14 cellular contexts compared by ENCODE assay signal in genomic region chr3:191774485-191774884, GRCh38.
DNase-seq lines count a peak whose midpoint lies in the region; ATAC-seq, FAIRE-seq and TF ChIP-seq lines count a peak whose summit lies in the region.
"Had no signal": no experiment of that assay in that cellular context is flagged by ENCODE, and none has a peak within 500 bp of the region (broad histone marks: within the 10 kb centered on the region; RNA-seq: fewer than 3 reads in every experiment).

No MANE protein-coding gene starts in this region.

- DNase-seq in AG20443 (ENCODE audit: low spot score) (peak; percentile 83), HTR-8/SVneo (ENCODE audit: insufficient read length, low spot score) (peak; percentile 42), astrocyte of the spinal cord (ENCODE audit: low read depth, low spot score) (peak; percentile 96), NCI-H526 treated with DMSO at 0.1 percent for 48 hours (lab: John Stamatoyannopoulos, UW) (no peak), NCI-H2107 (lab: John Stamatoyannopoulos, UW) (no peak)
- DNase-seq: activated T-cell treated with anti-CD3 and anti-CD28 coated beads, Interleukin-2, amount 50 U/mL, for 48 hours; NCI-H1092; OCI-M1; stimulated activated CD4-positive, alpha-beta T cell treated with anti-CD3 and anti-CD28 coated beads, Interleukin-2, amount 100 ng/mL, for 24 hours; WERI-Rb-1 had no signal

- no peaks in the 10 kb centered on the region for H3K36me3 ChIP-seq in mesodermal cell (ENCODE audit: control insufficient read depth, insufficient read depth, low read length)
- H3K36me3 ChIP-seq: WERI-Rb-1 had no signal

- in situ Hi-C loops in astrocyte of the spinal cord (cut with HindIII; ENCODE audit: low sequenced_read_pairs), result no loop called here

- H3K4me1 ChIP-seq in mesodermal cell (ENCODE audit: control insufficient read depth, insufficient read depth, low read length, poor library complexity, severe bottlenecking), result peaks cover 10% of the 10 kb centered on the region

- H3K4me3 ChIP-seq in astrocyte of the spinal cord (ENCODE audit: low read depth, low read length) (no peak overlapping the region), mesodermal cell (ENCODE audit: extremely low read depth, insufficient read depth, low read length, poor library complexity, severe bottlenecking) (no peak overlapping the region)

- no peak for FAIRE-seq in HTR-8/SVneo (lab: Jason Lieb, UNC)
- FAIRE-seq: endothelial cell of umbilical vein had no signal

- peaks cover 9% of the 10 kb centered on the region for H3K9me3 ChIP-seq in mesodermal cell (ENCODE audit: control insufficient read depth, low read length)

- H3K27ac ChIP-seq in mesodermal cell (ENCODE audit: low read depth, low read length, severe bottlenecking), result peak overlapping the region; percentile 74
- H3K27ac ChIP-seq: WERI-Rb-1 had no signal

- no peak for ATAC-seq in GM21423 (IDR thresholded peaks at IDR 0.05; ENCODE audit: unreplicated experiment)
- ATAC-seq in GM18520 (IDR thresholded peaks at IDR 0.05; ENCODE audit: unreplicated experiment), result no peak

- no peak for TF ChIP-seq CTCF in astrocyte of the spinal cord (IDR thresholded peaks at IDR 0.05; ENCODE audit: low read depth, low read length)

- WGBS in mesodermal cell (ENCODE audit: insufficient coverage in 2 of 2), 2 experiments, result 67% methylated on average over 3 of the region's 4 CpGs; no CpG with 5 or more reads in 1 of the 2 experiments

Comparison
In these comparisons a context has a peak if more than half of its experiments do, and no peak if none do; other contexts are left out.
1. DNase-seq: peak in AG20443 (single experiment), HTR-8/SVneo (single experiment) and astrocyte of the spinal cord (single experiment); none in NCI-H526 treated with DMSO at 0.1 percent for 48 hours (single experiment) and NCI-H2107 (single experiment).